In the genomic region with DNA sequence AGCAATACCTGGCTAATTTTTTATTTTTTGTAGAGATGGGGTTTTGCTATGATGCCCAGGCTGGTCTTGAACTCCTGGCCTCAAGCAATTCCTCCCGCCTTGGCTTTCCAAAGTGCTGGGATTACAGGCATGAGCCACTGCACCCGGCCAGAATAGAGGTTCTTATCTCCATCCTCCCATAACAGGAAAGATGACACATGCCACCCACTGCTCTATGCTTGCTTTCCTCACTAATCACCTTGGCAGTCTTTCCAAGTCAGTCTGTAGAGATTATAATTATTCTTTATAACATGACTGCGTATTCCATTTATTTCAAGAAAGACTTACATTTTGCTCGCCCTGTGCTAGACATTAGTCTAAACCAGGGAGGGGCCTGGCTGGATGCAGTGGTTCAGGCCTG, we compare ENCODE assay signal across 1 cellular context.
TF ChIP-seq lines count a peak whose summit lies in the region.

No MANE protein-coding gene starts in this region.

TF ChIP-seq in SK-N-SH, 30 proteins besides CTCF, POLR2A, EP300 and RAD21 (continued from another document):
- no peak for TF ChIP-seq MEF2A (IDR thresholded peaks at IDR 0.05; ENCODE audit: borderline replicate concordance, low read depth)
- TF ChIP-seq, protein P1, sequence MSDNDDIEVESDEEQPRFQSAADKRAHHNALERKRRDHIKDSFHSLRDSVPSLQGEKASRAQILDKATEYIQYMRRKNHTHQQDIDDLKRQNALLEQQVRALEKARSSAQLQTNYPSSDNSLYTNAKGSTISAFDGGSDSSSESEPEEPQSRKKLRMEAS (IDR thresholded peaks at IDR 0.05; ENCODE audit: low read depth): no peak
- TF ChIP-seq YY1 (IDR thresholded peaks at IDR 0.05; ENCODE audit: low read depth): no peak
- TF ChIP-seq FOXJ3 (CRISPR knock-in tag; IDR thresholded peaks at IDR 0.05): no peak
- TF ChIP-seq MXI1 (IDR thresholded peaks at IDR 0.05; ENCODE audit: low read depth, low read length): no peak
